ENCODE assay signal across 29 cellular contexts in genomic region chr1:214075305-214076003, GRCh38.
"Had no signal": no experiment of that assay in that cellular context is flagged by ENCODE, and none has a peak within 500 bp of the region (broad histone marks: within the 10 kb centered on the region; RNA-seq: fewer than 3 reads in every experiment).

No MANE protein-coding gene starts in this region.

- H3K27ac Mint-ChIP-seq: activated CD4-positive, alpha-beta memory T cell treated with anti-CD3 and anti-CD28 coated beads for 36 hours; activated CD4-positive, alpha-beta T cell treated with anti-CD3 and anti-CD28 coated beads, Interleukin-2, amount 10 ng/mL, durations not matched to agents 24 days and 14 days; activated naive CD4-positive, alpha-beta T cell treated with anti-CD3 and anti-CD28 coated beads, Interleukin-2, amount 50 U/mL, for 72 hours; activated T-cell treated with anti-CD3 and anti-CD28 coated beads, Interleukin-2, amount 50 U/mL, for 24 hours; activated T-helper 17 cell treated with anti-CD3 and anti-CD28 coated beads, Interleukin-2, amount 50 U/mL, for 72 hours; endodermal cell; immature natural killer cell; naive thymus-derived CD8-positive, alpha-beta T cell; stimulated activated naive B cell treated with anti-CD40 and anti-IgM and Interleukin-4, amounts not matched to agents 10 μg/mL and 1 μg/mL and 100 μg/mL, for 72 hours; T-helper 17 cell had no signal

- ATAC-seq: activated naive CD4-positive, alpha-beta T cell treated with anti-CD3 and anti-CD28 coated beads, Interleukin-2, amount 50 U/mL, for 72 hours; activated T-helper 17 cell treated with anti-CD3 and anti-CD28 coated beads, Interleukin-2, amount 50 U/mL, for 72 hours; esophagus mucosa; left colon; lower lobe of right lung; naive thymus-derived CD8-positive, alpha-beta T cell; psoas muscle; stimulated activated naive B cell treated with anti-CD40 and anti-IgM and Interleukin-4, amounts not matched to agents 10 μg/mL and 1 μg/mL and 100 μg/mL, for 72 hours; T-helper 17 cell had no signal

- H3K79me2 ChIP-seq: parathyroid adenoma had no signal

- H3K27me3 Mint-ChIP-seq: activated CD4-positive, alpha-beta memory T cell treated with anti-CD3 and anti-CD28 coated beads for 36 hours; activated CD4-positive, alpha-beta T cell treated with anti-CD3 and anti-CD28 coated beads, Interleukin-2, amount 10 ng/mL, durations not matched to agents 24 days and 14 days; stimulated activated naive B cell treated with anti-CD40 and anti-IgM and Interleukin-4, amounts not matched to agents 10 μg/mL and 1 μg/mL and 100 μg/mL, for 72 hours had no signal

- H3K4me1 ChIP-seq: breast epithelium, lower lobe of right lung, parathyroid adenoma, psoas muscle, suprapubic skin, tibial artery had no signal

- H3K9me3 Mint-ChIP-seq: activated CD4-positive, alpha-beta memory T cell treated with anti-CD3 and anti-CD28 coated beads for 36 hours; activated CD4-positive, alpha-beta T cell treated with anti-CD3 and anti-CD28 coated beads, Interleukin-2, amount 10 ng/mL, durations not matched to agents 24 days and 14 days; activated T-cell treated with anti-CD3 and anti-CD28 coated beads, Interleukin-2, amount 50 U/mL, for 24 hours; endodermal cell had no signal

- H3K9ac ChIP-seq: parathyroid adenoma had no signal

- H2AFZ ChIP-seq: parathyroid adenoma had no signal

- H3K27me3 ChIP-seq: suprapubic skin had no signal

- H3K27ac ChIP-seq: breast epithelium, lower lobe of right lung, parathyroid adenoma, psoas muscle, suprapubic skin, tibial artery had no signal

- FAIRE-seq: kidney had no signal

- H3K9me3 ChIP-seq: breast epithelium, lower lobe of right lung, psoas muscle, suprapubic skin had no signal

- H3K4me3 ChIP-seq: breast epithelium, lower lobe of right lung, psoas muscle, suprapubic skin, tibial artery had no signal

- H3K4me1 Mint-ChIP-seq: activated CD4-positive, alpha-beta T cell treated with anti-CD3 and anti-CD28 coated beads, Interleukin-2, amount 10 ng/mL, durations not matched to agents 24 days and 14 days; activated T-helper 17 cell treated with anti-CD3 and anti-CD28 coated beads, Interleukin-2, amount 50 U/mL, for 72 hours; immature natural killer cell; naive thymus-derived CD8-positive, alpha-beta T cell; stimulated activated naive B cell treated with anti-CD40 and anti-IgM and Interleukin-4, amounts not matched to agents 10 μg/mL and 1 μg/mL and 100 μg/mL, for 72 hours; T-helper 17 cell had no signal

- DNase-seq: activated CD4-positive, alpha-beta memory T cell treated with anti-CD3 and anti-CD28 coated beads for 36 hours; activated CD4-positive, alpha-beta T cell treated with anti-CD3 and anti-CD28 coated beads, Interleukin-2, amount 10 ng/mL, durations not matched to agents 24 days and 14 days; activated CD4-positive, CD25-positive, alpha-beta regulatory T cell treated with anti-CD3 and anti-CD28 coated beads, Interleukin-2, amount 50 U/mL, for 72 hours; activated CD8-positive, alpha-beta memory T cell treated with anti-CD3 and anti-CD28 coated beads, Interleukin-2, amount 50 U/mL, for 48 hours; activated gamma-delta T cell treated with Interleukin-2 at 50 U/mL for 16 hours; activated T-cell treated with anti-CD3 and anti-CD28 coated beads, Interleukin-2, amount 50 U/mL, for 24 hours; central memory CD4-positive, alpha-beta T cell; endodermal cell; foreskin fibroblast; hypothalamus; immature natural killer cell; kidney; left colon; lower lobe of right lung; mesenchymal stem cell; naive thymus-derived CD8-positive, alpha-beta T cell; psoas muscle; stimulated activated CD4-positive, alpha-beta T cell treated with anti-CD3 and anti-CD28 coated beads, Interleukin-15, amount 100 ng/mL, for 24 hours; stimulated activated CD4-positive, alpha-beta T cell treated with anti-CD3 and anti-CD28 coated beads, Interleukin-2, amount 100 ng/mL, for 24 hours; stimulated activated naive B cell treated with anti-CD40 and anti-IgM and Interleukin-4, amounts not matched to agents 10 μg/mL and 1 μg/mL and 100 μg/mL, for 72 hours; T-helper 17 cell; T1000; tibial artery had no signal

- H3K36me3 ChIP-seq: breast epithelium, lower lobe of right lung, suprapubic skin, tibial artery had no signal

- H3K36me3 Mint-ChIP-seq: activated CD4-positive, alpha-beta memory T cell treated with anti-CD3 and anti-CD28 coated beads for 36 hours; immature natural killer cell; stimulated activated naive B cell treated with anti-CD40 and anti-IgM and Interleukin-4, amounts not matched to agents 10 μg/mL and 1 μg/mL and 100 μg/mL, for 72 hours had no signal

- H3K4me3 Mint-ChIP-seq: activated CD4-positive, alpha-beta memory T cell treated with anti-CD3 and anti-CD28 coated beads for 36 hours; activated CD4-positive, alpha-beta T cell treated with anti-CD3 and anti-CD28 coated beads, Interleukin-2, amount 10 ng/mL, durations not matched to agents 24 days and 14 days; activated T-cell treated with anti-CD3 and anti-CD28 coated beads, Interleukin-2, amount 50 U/mL, for 24 hours; activated T-helper 17 cell treated with anti-CD3 and anti-CD28 coated beads, Interleukin-2, amount 50 U/mL, for 72 hours; endodermal cell; immature natural killer cell; naive thymus-derived CD8-positive, alpha-beta T cell; stimulated activated naive B cell treated with anti-CD40 and anti-IgM and Interleukin-4, amounts not matched to agents 10 μg/mL and 1 μg/mL and 100 μg/mL, for 72 hours; T-helper 17 cell had no signal
